In the genomic region with DNA sequence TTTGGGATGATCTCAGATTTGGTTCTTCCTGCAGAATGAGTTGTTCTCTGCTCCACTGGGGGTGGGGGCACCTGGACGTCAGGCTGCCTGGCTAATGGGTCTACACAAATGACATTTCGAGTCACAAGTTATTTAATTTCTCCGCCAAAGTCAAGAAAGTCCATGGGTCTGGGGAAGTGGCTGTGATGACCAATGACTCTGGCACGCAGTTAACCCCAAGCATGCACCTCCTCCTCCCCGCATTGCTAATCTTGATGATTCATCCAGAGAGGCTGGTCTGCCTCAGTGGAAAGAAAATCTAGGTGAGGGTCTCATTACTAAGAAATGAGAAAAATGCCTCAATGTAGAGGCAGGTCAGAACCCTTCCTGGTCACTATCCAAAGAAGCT, we compare ENCODE assay signal across 9 cellular contexts.
DNase-seq lines count a peak whose midpoint lies in the region; ATAC-seq, FAIRE-seq and TF ChIP-seq lines count a peak whose summit lies in the region.
"Had no signal": no experiment of that assay in that cellular context is flagged by ENCODE, and none has a peak within 500 bp of the region (broad histone marks: within the 10 kb centered on the region; RNA-seq: fewer than 3 reads in every experiment).

No MANE protein-coding gene starts in this region.

- DNase-seq in GM03348 (ENCODE audit: low spot score) = peak; percentile 91
- DNase-seq in NCI-H226 = peak; percentile 90
- DNase-seq in pancreas = no peak
- DNase-seq in nucleus accumbens (lab: John Stamatoyannopoulos, UW) = no peak

- H3K4me1 Mint-ChIP-seq in dendritic cell treated with granulocyte-macrophage colony-stimulating factor and Interleukin-4, amounts not matched to agents 40 ng/mL and 50 ng/mL, for 4 days (ENCODE audit: low read depth) = peaks cover 81% of the 10 kb centered on the region

- H3K4me1 ChIP-seq in pancreas = no peaks in the 10 kb centered on the region

- no peak overlapping the region for H3K4me3 Mint-ChIP-seq in dendritic cell treated with granulocyte-macrophage colony-stimulating factor and Interleukin-4, amounts not matched to agents 40 ng/mL and 50 ng/mL, for 4 days
- H3K4me3 Mint-ChIP-seq: activated naive CD4-positive, alpha-beta T cell treated with anti-CD3 and anti-CD28 coated beads, Interleukin-2, amount 50 U/mL, for 24 hours had no signal

- H3K4me3 ChIP-seq in pancreas = no peak overlapping the region

- H3K9me3 Mint-ChIP-seq in dendritic cell treated with granulocyte-macrophage colony-stimulating factor and Interleukin-4, amounts not matched to agents 40 ng/mL and 50 ng/mL, for 4 days = no peaks in the 10 kb centered on the region
- H3K9me3 Mint-ChIP-seq: activated naive CD4-positive, alpha-beta T cell treated with anti-CD3 and anti-CD28 coated beads, Interleukin-2, amount 50 U/mL, for 24 hours had no signal

- H3K27me3 Mint-ChIP-seq in dendritic cell treated with granulocyte-macrophage colony-stimulating factor and Interleukin-4, amounts not matched to agents 40 ng/mL and 50 ng/mL, for 4 days = no peaks in the 10 kb centered on the region
- H3K27me3 Mint-ChIP-seq: activated naive CD4-positive, alpha-beta T cell treated with anti-CD3 and anti-CD28 coated beads, Interleukin-2, amount 50 U/mL, for 24 hours had no signal

- H3K27ac Mint-ChIP-seq in dendritic cell treated with granulocyte-macrophage colony-stimulating factor and Interleukin-4, amounts not matched to agents 40 ng/mL and 50 ng/mL, for 4 days = peak overlapping the region; percentile 92

- no peaks in the 10 kb centered on the region for H3K36me3 ChIP-seq in pancreas

- TF ChIP-seq CTCF in pancreas (IDR thresholded peaks at IDR 0.05) = no peak

- FAIRE-seq in pancreas (lab: Jason Lieb, UNC) = no peak

- peaks cover 39% of the 10 kb centered on the region for H3K36me3 Mint-ChIP-seq in dendritic cell treated with granulocyte-macrophage colony-stimulating factor and Interleukin-4, amounts not matched to agents 40 ng/mL and 50 ng/mL, for 4 days (ENCODE audit: low read depth)

- no peaks in the 10 kb centered on the region for H3K27me3 ChIP-seq in pancreas

- H3K9me3 ChIP-seq in pancreas = no peaks in the 10 kb centered on the region

- intact Hi-C loops in dendritic cell treated with granulocyte-macrophage colony-stimulating factor and Interleukin-4, amounts not matched to agents 40 ng/mL and 50 ng/mL, for 4 days (cut with micrococcal nuclease) = loop anchor here (2.0 to 5.0 kb wide), 2 partner anchors 51 to 135 kb away; a partner anchor contains a TSS
- intact Hi-C loops in pancreas (cut with DNase I) = no loop called here

- 83 to 85% methylated on average over 5 of the region's 5 CpGs for WGBS in pancreas, 2 donors

- H3K27ac ChIP-seq in pancreas = peak overlapping the region in 2 of 4 donors; percentile 9 to 41

- peak in 3 of 4 donors; percentile 29 to 71 (median 62) for ATAC-seq in pancreas
- no peak for ATAC-seq in HG02571 (IDR thresholded peaks at IDR 0.05; ENCODE audit: unreplicated experiment)
- ATAC-seq in GM21367 (IDR thresholded peaks at IDR 0.05; ENCODE audit: unreplicated experiment) = no peak
- ATAC-seq in GM19023 (IDR thresholded peaks at IDR 0.05; ENCODE audit: unreplicated experiment) = no peak

Comparison
In these comparisons a context has a peak if more than half of its experiments do, and no peak if none do; other contexts are left out.
1. DNase-seq: peak in GM03348 (single experiment) and NCI-H226 (single experiment); none in pancreas (0 of 6) and nucleus accumbens (0 of 56).
2. ATAC-seq: peak in pancreas (3 of 4); none in HG02571 (single experiment), GM21367 (single experiment) and GM19023 (single experiment).